1 cellular context compared by ENCODE assay signal in the genomic region with DNA sequence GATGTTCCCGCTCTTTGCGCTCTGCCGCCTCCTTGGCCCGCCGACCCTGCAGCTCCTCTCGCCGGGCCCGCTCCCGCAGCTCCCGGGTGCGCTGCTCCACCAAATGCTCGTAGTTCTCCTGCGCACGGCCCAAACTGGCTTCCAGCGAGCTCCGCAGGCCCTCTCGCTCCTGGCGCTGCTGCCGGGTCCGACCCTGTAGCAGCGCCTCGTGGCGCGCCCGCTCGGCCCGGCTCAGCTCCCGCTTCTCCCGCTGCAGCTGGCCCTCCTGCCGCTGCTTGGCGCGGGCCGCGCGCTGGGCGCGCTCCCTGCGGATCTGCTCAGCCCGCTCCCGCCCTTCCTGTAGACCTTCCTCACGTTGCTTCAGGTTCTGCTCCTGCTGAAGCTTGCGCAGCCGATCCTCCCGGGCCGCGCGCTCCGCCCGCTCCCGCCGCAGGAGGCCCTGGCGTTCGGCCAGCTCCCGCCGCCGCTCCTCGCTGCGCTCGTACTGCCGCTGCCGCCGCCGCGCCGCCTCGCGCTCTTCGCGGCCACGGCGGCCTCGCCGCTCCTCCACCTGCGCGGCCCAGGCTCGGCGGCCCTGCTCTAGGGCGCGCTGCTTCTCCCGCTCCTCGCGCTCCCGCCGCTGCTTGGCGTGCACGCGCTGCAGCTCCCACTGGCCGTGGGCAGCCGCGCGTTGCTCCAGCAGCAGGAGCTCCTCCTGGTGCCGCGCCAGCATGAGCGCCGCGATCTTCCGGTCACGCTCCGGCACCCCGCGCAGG.
TF ChIP-seq lines count a peak whose summit lies in the region.

No MANE protein-coding gene starts in this region.

TF ChIP-seq in HepG2, 621 proteins besides CTCF, POLR2A, EP300 and RAD21 (continued from another document and continues in another):
- TF ChIP-seq PRDM15 (CRISPR knock-in tag; IDR thresholded peaks at IDR 0.05) (no peak), ZNF335 (CRISPR knock-in tag; IDR thresholded peaks at IDR 0.05) (no peak), TBX3 (IDR thresholded peaks at IDR 0.05; ENCODE audit: borderline replicate concordance) (no peak), ZFP62 (CRISPR knock-in tag; IDR thresholded peaks at IDR 0.05) (no peak), HOXA7 (CRISPR knock-in tag; IDR thresholded peaks at IDR 0.05) (no peak), SALL2 (CRISPR knock-in tag; IDR thresholded peaks at IDR 0.05) (no peak), ZNF263 (CRISPR knock-in tag; IDR thresholded peaks at IDR 0.05) (peak; percentile 58; the same call in 1 of the 2 replicates), ZNF337 (CRISPR knock-in tag; IDR thresholded peaks at IDR 0.05; ENCODE audit: borderline replicate concordance, low read depth) (no peak), MEIS2 (CRISPR knock-in tag; IDR thresholded peaks at IDR 0.05) (0 out of 2 replicates have a peak, but pooled peaks have one; percentile 14), ZFP36L1 (CRISPR knock-in tag; IDR thresholded peaks at IDR 0.05) (no peak), PCBP1 (IDR thresholded peaks at IDR 0.05; ENCODE audit: borderline replicate concordance, low read depth, low read length) (no peak), ZNF292 (CRISPR knock-in tag; IDR thresholded peaks at IDR 0.05; ENCODE audit: borderline replicate concordance, low read depth) (no peak), NFYC (CRISPR knock-in tag; IDR thresholded peaks at IDR 0.05) (no peak), ERF (CRISPR knock-in tag; IDR thresholded peaks at IDR 0.05) (no peak), ZNF446 (CRISPR knock-in tag; IDR thresholded peaks at IDR 0.05) (0 out of 2 replicates have a peak, but pooled peaks have one; percentile 48), ZHX1 (CRISPR knock-in tag; IDR thresholded peaks at IDR 0.05; ENCODE audit: low read depth) (peak; percentile 75; the same call in 1 of the 2 replicates), DMAP1 (CRISPR knock-in tag; IDR thresholded peaks at IDR 0.05) (no peak), NFIC (IDR thresholded peaks at IDR 0.05; ENCODE audit: low read length) (no peak), ZNF800 (CRISPR knock-in tag; IDR thresholded peaks at IDR 0.05) (peak; percentile 68), SRSF4 (IDR thresholded peaks at IDR 0.05; ENCODE audit: low read depth, low read length, poor library complexity, severe bottlenecking) (no peak), ZNF777 (CRISPR knock-in tag; IDR thresholded peaks at IDR 0.05) (no peak), FOXP1 (IDR thresholded peaks at IDR 0.05) (no peak), FOXP1 (CRISPR knock-in tag; IDR thresholded peaks at IDR 0.05) (no peak), RFXAP (CRISPR knock-in tag; IDR thresholded peaks at IDR 0.05; ENCODE audit: borderline replicate concordance) (no peak), ZNF775 (CRISPR knock-in tag; IDR thresholded peaks at IDR 0.05; ENCODE audit: borderline replicate concordance) (no peak), MAX (IDR thresholded peaks at IDR 0.05) (peak; percentile 84), KDM2A (CRISPR knock-in tag; IDR thresholded peaks at IDR 0.05; ENCODE audit: borderline replicate concordance, low read depth) (no peak), ZNF781 (CRISPR knock-in tag; IDR thresholded peaks at IDR 0.05; ENCODE audit: borderline replicate concordance, not compliant biosample characterization) (no peak), NR1H2 (CRISPR knock-in tag; IDR thresholded peaks at IDR 0.05; ENCODE audit: borderline replicate concordance, low read depth) (no peak), CAMTA2 (CRISPR knock-in tag; IDR thresholded peaks at IDR 0.05; ENCODE audit: borderline replicate concordance) (no peak), RNF219 (CRISPR knock-in tag; IDR thresholded peaks at IDR 0.05) (no peak), ELK4 (CRISPR knock-in tag; IDR thresholded peaks at IDR 0.05; ENCODE audit: borderline replicate concordance) (no peak)
- TF ChIP-seq, protein P1, sequence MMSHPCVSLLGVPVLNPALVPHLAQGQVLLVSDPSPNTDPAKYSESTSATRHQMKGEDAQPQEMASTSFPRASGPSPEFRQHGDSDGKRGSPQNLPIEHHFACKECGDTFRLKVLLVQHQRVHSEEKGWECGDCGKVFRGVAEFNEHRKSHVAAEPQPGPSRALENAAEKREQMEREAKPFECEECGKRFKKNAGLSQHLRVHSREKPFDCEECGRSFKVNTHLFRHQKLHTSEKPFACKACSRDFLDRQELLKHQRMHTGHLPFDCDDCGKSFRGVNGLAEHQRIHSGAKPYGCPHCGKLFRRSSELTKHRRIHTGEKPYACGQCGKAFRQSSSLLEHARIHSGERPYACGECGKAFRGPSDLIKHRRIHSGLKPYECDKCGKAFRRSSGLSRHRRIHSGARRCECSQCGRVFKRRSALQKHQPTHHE (CRISPR knock-in tag; IDR thresholded peaks at IDR 0.05; ENCODE audit: borderline replicate concordance), result no peak
- TF ChIP-seq, protein P2, sequence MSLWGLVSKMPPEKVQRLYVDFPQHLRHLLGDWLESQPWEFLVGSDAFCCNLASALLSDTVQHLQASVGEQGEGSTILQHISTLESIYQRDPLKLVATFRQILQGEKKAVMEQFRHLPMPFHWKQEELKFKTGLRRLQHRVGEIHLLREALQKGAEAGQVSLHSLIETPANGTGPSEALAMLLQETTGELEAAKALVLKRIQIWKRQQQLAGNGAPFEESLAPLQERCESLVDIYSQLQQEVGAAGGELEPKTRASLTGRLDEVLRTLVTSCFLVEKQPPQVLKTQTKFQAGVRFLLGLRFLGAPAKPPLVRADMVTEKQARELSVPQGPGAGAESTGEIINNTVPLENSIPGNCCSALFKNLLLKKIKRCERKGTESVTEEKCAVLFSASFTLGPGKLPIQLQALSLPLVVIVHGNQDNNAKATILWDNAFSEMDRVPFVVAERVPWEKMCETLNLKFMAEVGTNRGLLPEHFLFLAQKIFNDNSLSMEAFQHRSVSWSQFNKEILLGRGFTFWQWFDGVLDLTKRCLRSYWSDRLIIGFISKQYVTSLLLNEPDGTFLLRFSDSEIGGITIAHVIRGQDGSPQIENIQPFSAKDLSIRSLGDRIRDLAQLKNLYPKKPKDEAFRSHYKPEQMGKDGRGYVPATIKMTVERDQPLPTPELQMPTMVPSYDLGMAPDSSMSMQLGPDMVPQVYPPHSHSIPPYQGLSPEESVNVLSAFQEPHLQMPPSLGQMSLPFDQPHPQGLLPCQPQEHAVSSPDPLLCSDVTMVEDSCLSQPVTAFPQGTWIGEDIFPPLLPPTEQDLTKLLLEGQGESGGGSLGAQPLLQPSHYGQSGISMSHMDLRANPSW (CRISPR knock-in tag; IDR thresholded peaks at IDR 0.05; ENCODE audit: borderline replicate concordance), result no peak
- TF ChIP-seq, protein P3, sequence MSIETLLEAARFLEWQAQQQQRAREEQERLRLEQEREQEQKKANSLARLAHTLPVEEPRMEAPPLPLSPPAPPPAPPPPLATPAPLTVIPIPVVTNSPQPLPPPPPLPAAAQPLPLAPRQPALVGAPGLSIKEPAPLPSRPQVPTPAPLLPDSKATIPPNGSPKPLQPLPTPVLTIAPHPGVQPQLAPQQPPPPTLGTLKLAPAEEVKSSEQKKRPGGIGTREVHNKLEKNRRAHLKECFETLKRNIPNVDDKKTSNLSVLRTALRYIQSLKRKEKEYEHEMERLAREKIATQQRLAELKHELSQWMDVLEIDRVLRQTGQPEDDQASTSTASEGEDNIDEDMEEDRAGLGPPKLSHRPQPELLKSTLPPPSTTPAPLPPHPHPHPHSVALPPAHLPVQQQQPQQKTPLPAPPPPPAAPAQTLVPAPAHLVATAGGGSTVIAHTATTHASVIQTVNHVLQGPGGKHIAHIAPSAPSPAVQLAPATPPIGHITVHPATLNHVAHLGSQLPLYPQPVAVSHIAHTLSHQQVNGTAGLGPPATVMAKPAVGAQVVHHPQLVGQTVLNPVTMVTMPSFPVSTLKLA (IDR thresholded peaks at IDR 0.05), result no peak
- TF ChIP-seq, protein P4, sequence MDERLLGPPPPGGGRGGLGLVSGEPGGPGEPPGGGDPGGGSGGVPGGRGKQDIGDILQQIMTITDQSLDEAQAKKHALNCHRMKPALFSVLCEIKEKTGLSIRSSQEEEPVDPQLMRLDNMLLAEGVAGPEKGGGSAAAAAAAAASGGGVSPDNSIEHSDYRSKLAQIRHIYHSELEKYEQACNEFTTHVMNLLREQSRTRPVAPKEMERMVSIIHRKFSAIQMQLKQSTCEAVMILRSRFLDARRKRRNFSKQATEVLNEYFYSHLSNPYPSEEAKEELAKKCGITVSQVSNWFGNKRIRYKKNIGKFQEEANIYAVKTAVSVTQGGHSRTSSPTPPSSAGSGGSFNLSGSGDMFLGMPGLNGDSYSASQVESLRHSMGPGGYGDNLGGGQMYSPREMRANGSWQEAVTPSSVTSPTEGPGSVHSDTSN (CRISPR knock-in tag; IDR thresholded peaks at IDR 0.05), result no peak
